In genomic region chr6:120671519-120671918, GRCh38 we compare ENCODE assay signal across 22 cellular contexts.
DNase-seq lines count a peak whose midpoint lies in the region; TF ChIP-seq lines count a peak whose summit lies in the region.
"Had no signal": no experiment of that assay in that cellular context is flagged by ENCODE, and none has a peak within 500 bp of the region (broad histone marks: within the 10 kb centered on the region; RNA-seq: fewer than 3 reads in every experiment).

No MANE protein-coding gene starts in this region.

- no peaks in the 10 kb centered on the region for H3K23me2 ChIP-seq in H9 (ENCODE audit: insufficient read length, low read depth, low read length, poor library complexity, severe bottlenecking)

- H3K27me3 ChIP-seq in H9 (ENCODE audit: insufficient read depth, low read length) = no peaks in the 10 kb centered on the region

- no peak overlapping the region for H3K4ac ChIP-seq in H9 (ENCODE audit: low read depth, low read length)

- H3K79me2 ChIP-seq in H9 (ENCODE audit: insufficient read depth, low read length) = no peaks in the 10 kb centered on the region

- no peak overlapping the region for H3K18ac ChIP-seq in H9 (ENCODE audit: insufficient read length, low read depth, low read length)

- no CpG with 5 or more reads among the region's 4 CpGs for WGBS in H9 (ENCODE audit: extremely low coverage, insufficient read length, low lambda C conversion rate)

- H3K56ac ChIP-seq in H9 (ENCODE audit: insufficient read length, low read depth, low read length) = no peak overlapping the region

- H2AK5ac ChIP-seq in H9 (ENCODE audit: insufficient read length, low read length) = no peak overlapping the region

- no peak overlapping the region for H3K23ac ChIP-seq in H9 (ENCODE audit: insufficient read length, low read depth, low read length)

- no peak overlapping the region for H2BK12ac ChIP-seq in H9 (ENCODE audit: insufficient read length, low read depth, low read length)

- no peak overlapping the region for H4K8ac ChIP-seq in H9 (replicated peaks; ENCODE audit: insufficient read length, low read depth, low read length)

- H3K27ac Mint-ChIP-seq in H9 (no peak overlapping the region), glutamatergic neuron (ENCODE audit: unreplicated experiment) (no peak overlapping the region)
- H3K27ac Mint-ChIP-seq: memory B cell; naive thymus-derived CD4-positive, alpha-beta T cell had no signal

- H3K4me1 Mint-ChIP-seq in H9 (0 out of 4 replicates have a peak, but pooled peaks cover 2 to 7% of the 10 kb centered on the region in 2 experiments), glutamatergic neuron (ENCODE audit: low read depth, unreplicated experiment) (no peaks in the 10 kb centered on the region)
- H3K4me1 Mint-ChIP-seq: naive thymus-derived CD4-positive, alpha-beta T cell had no signal

- no peak overlapping the region for H2BK120ac ChIP-seq in H9 (ENCODE audit: low read depth, low read length, poor library complexity, severe bottlenecking)

- peak; percentile 68 for DNase-seq in H9
- DNase-seq in NCI-H82 treated with DMSO at 0.1 percent for 48 hours (lab: John Stamatoyannopoulos, UW; ENCODE audit: unreplicated experiment) = peak; percentile 84
- peak; percentile 24 for DNase-seq in glutamatergic neuron
- DNase-seq in retina = peak; percentile 6
- DNase-seq in NCI-H1930 (lab: John Stamatoyannopoulos, UW) = no peak
- DNase-seq in globus pallidus (ENCODE audit: low spot score) = no peak
- DNase-seq in inferior parietal cortex (ENCODE audit: extremely low spot score) = no peak
- DNase-seq: activated CD4-positive, alpha-beta T cell treated with anti-CD3 and anti-CD28 coated beads, Interleukin-2, amount 50 U/mL, for 4 hours; activated naive CD4-positive, alpha-beta T cell; activated T-cell treated with anti-CD3 and anti-CD28 coated beads for 4 hours; anterior cingulate cortex; cerebellar nuclear complex; effector CD8-positive, alpha-beta T cell; head of caudate nucleus; kidney glomerular epithelial cell; naive thymus-derived CD4-positive, alpha-beta T cell; NCI-H187; NCI-H510A; stimulated activated CD8-positive, alpha-beta memory T cell treated with anti-CD3 and anti-CD28 coated beads, Interleukin-4, amount 100 ng/mL, for 48 hours had no signal

- TF ChIP-seq CTCF in H9 (conservative IDR thresholded peaks at IDR 0.05) = peak; percentile 56
- peak; percentile 32 for TF ChIP-seq CTCF in glutamatergic neuron (IDR thresholded peaks at IDR 0.05; ENCODE audit: partially characterized antibody, unreplicated experiment)

- H3K9me3 Mint-ChIP-seq in H9 (peaks cover 12 to 14% of the 10 kb centered on the region in 2 experiments), glutamatergic neuron (ENCODE audit: unreplicated experiment) (peaks cover 3% of the 10 kb centered on the region)

- no peaks in the 10 kb centered on the region for H3K9me3 ChIP-seq in H9 (ENCODE audit: control insufficient read depth, low read depth, low read length)
- H3K9me3 ChIP-seq: prostate gland had no signal

- H3K14ac ChIP-seq in H9 (ENCODE audit: insufficient read depth, low read length) = no peak overlapping the region

- no peak overlapping the region for H2BK5ac ChIP-seq in H9 (ENCODE audit: insufficient read length, low read length)

- H2AFZ ChIP-seq in H9 (ENCODE audit: low read length) = no peak overlapping the region

- no peaks in the 10 kb centered on the region for H3K4me1 ChIP-seq in H9 (ENCODE audit: insufficient read depth, low read length)
- H3K4me1 ChIP-seq: prostate gland had no signal

- no peak overlapping the region for H2BK20ac ChIP-seq in H9 (ENCODE audit: low read depth, low read length, poor library complexity, severe bottlenecking)

- H3K9ac ChIP-seq in H9 (ENCODE audit: extremely low read depth, insufficient read length, low read length) = no peak overlapping the region

- H4K91ac ChIP-seq in H9 (ENCODE audit: insufficient read length, low read depth, low read length) = no peak overlapping the region

- H2BK15ac ChIP-seq in H9 (ENCODE audit: low read depth, low read length) = no peak overlapping the region

- H3K4me3 Mint-ChIP-seq in H9 = no peak overlapping the region
- H3K4me3 Mint-ChIP-seq in glutamatergic neuron (ENCODE audit: unreplicated experiment) = no peak overlapping the region
- H3K4me3 Mint-ChIP-seq: memory B cell; naive thymus-derived CD4-positive, alpha-beta T cell had no signal

- no peaks in the 10 kb centered on the region for H3K79me1 ChIP-seq in H9 (ENCODE audit: insufficient read depth, low read depth, low read length, poor library complexity, severe bottlenecking)

- H3T11ph ChIP-seq in H9 (ENCODE audit: low read length) = no peak overlapping the region

- no peaks in the 10 kb centered on the region for H3K27me3 Mint-ChIP-seq in H9 (ENCODE audit: low read depth)
- no peaks in the 10 kb centered on the region for H3K27me3 Mint-ChIP-seq in glutamatergic neuron (ENCODE audit: unreplicated experiment)
- H3K27me3 Mint-ChIP-seq: naive thymus-derived CD4-positive, alpha-beta T cell had no signal

- H3K4me2 ChIP-seq in H9 (ENCODE audit: insufficient read depth, insufficient read length, low read length) = no peak overlapping the region

- no peak overlapping the region for H3K27ac ChIP-seq in H9 (ENCODE audit: insufficient read length, low read depth, low read length)
- H3K27ac ChIP-seq: HL-60, prostate gland had no signal

- peaks cover 2 to 13% (median 5%) of the 10 kb centered on the region in 3 experiments; a peak in 5 of 7 replicates for H3K36me3 Mint-ChIP-seq in H9 (ENCODE audit: insufficient read depth in 1 of 3, low read depth in 3 of 3)
- H3K36me3 Mint-ChIP-seq in glutamatergic neuron (ENCODE audit: unreplicated experiment) = peaks cover 10% of the 10 kb centered on the region
- H3K36me3 Mint-ChIP-seq: naive thymus-derived CD4-positive, alpha-beta T cell had no signal

- H4K5ac ChIP-seq in H9 (ENCODE audit: insufficient read length, low read depth, low read length) = no peak overlapping the region

- H4K20me1 ChIP-seq in H9 (ENCODE audit: control insufficient read depth, insufficient read depth, insufficient read length) = no peaks in the 10 kb centered on the region

Comparison
In these comparisons a context has a peak if more than half of its experiments do, and no peak if none do; other contexts are left out.
1. DNase-seq: peak in H9 (single experiment), NCI-H82 treated with DMSO at 0.1 percent for 48 hours (single experiment), glutamatergic neuron (single experiment) and retina (single experiment); none in NCI-H1930 (0 of 2), globus pallidus (single experiment) and inferior parietal cortex (single experiment).